In the genomic region with DNA sequence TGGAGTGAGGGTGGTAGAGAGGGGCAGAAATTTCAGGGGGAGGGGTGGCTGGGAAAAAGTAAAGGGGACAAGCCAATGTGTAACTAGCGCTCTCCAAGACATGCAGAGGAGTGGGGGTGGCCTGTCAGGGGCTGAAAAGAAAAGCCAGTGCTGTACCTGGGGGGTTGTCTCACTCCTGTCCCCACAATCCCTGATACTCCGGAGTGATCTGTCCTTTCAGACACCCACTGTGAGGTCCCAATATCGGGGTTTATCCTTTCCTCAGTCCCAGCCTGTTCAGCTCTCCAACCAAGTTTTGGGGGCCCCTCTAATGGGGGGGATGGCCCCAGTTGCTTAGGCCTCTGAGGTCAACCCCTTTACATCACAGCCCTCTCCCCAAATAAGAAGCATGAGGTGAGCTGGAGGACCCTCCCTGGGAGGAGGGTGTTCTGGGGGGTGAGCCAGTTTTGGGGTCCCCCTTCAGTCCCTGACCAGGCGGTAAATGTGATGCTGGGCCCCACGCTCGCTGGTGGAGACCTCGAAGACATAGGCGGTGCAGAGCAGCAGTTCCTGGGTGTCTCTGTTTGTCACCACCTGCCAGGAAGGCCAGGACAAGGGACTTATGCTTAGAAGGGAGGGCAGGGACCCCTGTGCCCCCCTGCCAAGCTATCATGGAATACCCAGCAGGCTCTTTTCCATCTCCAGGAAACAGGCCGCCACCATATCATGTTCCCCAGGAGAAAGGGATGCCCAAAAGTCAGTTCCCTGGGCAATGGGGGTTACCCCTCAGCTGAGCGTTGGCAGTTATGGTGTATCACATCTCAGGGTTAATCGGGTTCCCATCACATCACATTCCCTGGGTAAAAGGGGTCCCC, we compare ENCODE assay signal across 14 cellular contexts. TPM values are rescaled to one million over a fixed set of nuclear protein-coding genes. Genes with fewer than 3 reads are reported as not detected.
DNase-seq lines count a peak whose midpoint lies in the region; ATAC-seq and TF ChIP-seq lines count a peak whose summit lies in the region.
"Had no signal": no experiment of that assay in that cellular context is flagged by ENCODE, and none has a peak within 500 bp of the region (broad histone marks: within the 10 kb centered on the region; RNA-seq: fewer than 3 reads in every experiment).

No MANE protein-coding gene starts in this region.

- H3K36me3 ChIP-seq in muscle layer of duodenum (ENCODE audit: control insufficient read depth in 1 of 2, insufficient read depth in 2 of 2, low read length in 2 of 2) (peaks cover 16 to 43% of the 10 kb centered on the region in 2 donors), transverse colon (no peaks in the 10 kb centered on the region)

- H3K27me3 ChIP-seq in muscle layer of duodenum (ENCODE audit: low read depth, low read length) (no peaks in the 10 kb centered on the region), transverse colon (no peaks in the 10 kb centered on the region)
- H3K27me3 ChIP-seq: MG63 had no signal

- DNase-seq in NCI-H82 (lab: John Stamatoyannopoulos, UW) (peak; percentile 63), NCI-H82 treated with DMSO at 0.1 percent for 48 hours (lab: John Stamatoyannopoulos, UW; ENCODE audit: unreplicated experiment) (no peak), transverse colon (no peak), T-helper 2 cell (no peak)
- DNase-seq: 8988T; activated CD8-positive, alpha-beta memory T cell treated with anti-CD3 and anti-CD28 coated beads, Interleukin-2, amount 10 ng/mL, durations not matched to agents 7 days and 5 days; stimulated activated CD4-positive, alpha-beta T cell treated with anti-CD3 and anti-CD28 coated beads, Interleukin-2, amount 100 ng/mL, for 24 hours had no signal

- peaks cover 0 to 20% of the 10 kb centered on the region in 2 donors for H3K4me1 ChIP-seq in muscle layer of duodenum (ENCODE audit: control insufficient read depth in 1 of 2, insufficient read depth in 2 of 2, low read length in 2 of 2)
- peaks cover 7 to 33% (median 24%) of the 10 kb centered on the region in 4 donors for H3K4me1 ChIP-seq in transverse colon

- ATAC-seq in HG02571 (IDR thresholded peaks at IDR 0.05; ENCODE audit: unreplicated experiment) (no peak), HG02588 (IDR thresholded peaks at IDR 0.05; ENCODE audit: unreplicated experiment) (no peak)
- ATAC-seq: activated CD8-positive, alpha-beta memory T cell treated with anti-CD3 and anti-CD28 coated beads, Interleukin-2, amount 10 ng/mL, durations not matched to agents 7 days and 5 days had no signal

- intact Hi-C loops in transverse colon (cut with DNase I; ENCODE audit: low total_unique reads): no loop called here

- no peak overlapping the region for H3K4me3 ChIP-seq in muscle layer of duodenum (ENCODE audit: low read depth in 1 of 2, low read length in 2 of 2)
- H3K4me3 ChIP-seq in transverse colon: no peak overlapping the region
- H3K4me3 ChIP-seq: MG63 had no signal

- TF ChIP-seq EP300 in transverse colon (IDR thresholded peaks at IDR 0.05; ENCODE audit: low read depth): no peak

- TF ChIP-seq POLR2A in transverse colon (IDR thresholded peaks at IDR 0.05): no peak

- in situ Hi-C loops in transverse colon (cut with MboI; ENCODE audit: low pct_ligation_motif_present in 1 of 4, low pct_unique_long_range_greater_than_20kb in 1 of 4, low sequenced_read_pairs in 3 of 4): no loop called here

- TF ChIP-seq CTCF in VCaP (conservative IDR thresholded peaks at IDR 0.05) (no peak), transverse colon (IDR thresholded peaks at IDR 0.05) (no peak)

- 86 to 93% methylated on average over 5 to 11 of the region's 11 CpGs for WGBS in transverse colon (ENCODE audit: low coverage in 1 of 2), 2 donors

- H3K27ac ChIP-seq in VCaP: peak overlapping the region; percentile 50
- H3K27ac ChIP-seq in muscle layer of duodenum (ENCODE audit: low read length): peak overlapping the region; percentile 36
- H3K27ac ChIP-seq in transverse colon: peak overlapping the region; percentile 72 to 90 (median 81)

- H3K9me3 ChIP-seq in muscle layer of duodenum (ENCODE audit: control insufficient read depth in 1 of 2, low read length in 2 of 2) (no peaks in the 10 kb centered on the region), transverse colon (no peaks in the 10 kb centered on the region)
- H3K9me3 ChIP-seq: MG63 had no signal

RNA-seq across cellular contexts. Expression of a gene that starts 5.9 kb away (rescaled TPM):
- 10 to 100 TPM in 3 of 4 donors, 1 to 10 TPM in 1; 8.5 to 24.0 (median 13.3) TPM for total RNA-seq in transverse colon
- total RNA-seq: dermis blood vessel endothelial cell had no signal

RNA-seq across cellular contexts. Expression of a gene that starts 16.1 kb away (rescaled TPM):
- total RNA-seq in transverse colon: under 1 TPM in 3 of 4 donors, not detected in 1; 0.40 to 0.75 (median 0.48) TPM

RNA-seq across cellular contexts. Expression of a gene that starts 21.1 kb away (rescaled TPM):
- 10 to 100 TPM in 3 of 4 donors, 1 to 10 TPM in 1; 5.6 to 20.3 (median 10.9) TPM for total RNA-seq in transverse colon
- total RNA-seq: activated CD8-positive, alpha-beta memory T cell treated with anti-CD3 and anti-CD28 coated beads, Interleukin-2, amount 10 ng/mL, durations not matched to agents 7 days and 5 days; activated naive CD8-positive, alpha-beta T cell treated with anti-CD3 and anti-CD28 coated beads, Interleukin-2, amount 10 ng/mL, durations not matched to agents 7 days and 5 days had no signal

RNA-seq across cellular contexts. Expression of a gene that starts 22.6 kb away (rescaled TPM):
- total RNA-seq in transverse colon: 1 to 10 TPM in 1 of 4 donors, not detected in 3; 2.2 TPM
- total RNA-seq: activated CD8-positive, alpha-beta memory T cell treated with anti-CD3 and anti-CD28 coated beads, Interleukin-2, amount 10 ng/mL, durations not matched to agents 7 days and 5 days; activated naive CD8-positive, alpha-beta T cell treated with anti-CD3 and anti-CD28 coated beads, Interleukin-2, amount 10 ng/mL, durations not matched to agents 7 days and 5 days; dermis blood vessel endothelial cell had no signal

RNA-seq across cellular contexts. Expression of a gene that starts 47.0 kb away (rescaled TPM):
- not detected for total RNA-seq in transverse colon
- total RNA-seq: activated naive CD8-positive, alpha-beta T cell treated with anti-CD3 and anti-CD28 coated beads, Interleukin-2, amount 10 ng/mL, durations not matched to agents 7 days and 5 days; dermis blood vessel endothelial cell had no signal
